ENCODE assay signal across 10 cellular contexts in the genomic region with DNA sequence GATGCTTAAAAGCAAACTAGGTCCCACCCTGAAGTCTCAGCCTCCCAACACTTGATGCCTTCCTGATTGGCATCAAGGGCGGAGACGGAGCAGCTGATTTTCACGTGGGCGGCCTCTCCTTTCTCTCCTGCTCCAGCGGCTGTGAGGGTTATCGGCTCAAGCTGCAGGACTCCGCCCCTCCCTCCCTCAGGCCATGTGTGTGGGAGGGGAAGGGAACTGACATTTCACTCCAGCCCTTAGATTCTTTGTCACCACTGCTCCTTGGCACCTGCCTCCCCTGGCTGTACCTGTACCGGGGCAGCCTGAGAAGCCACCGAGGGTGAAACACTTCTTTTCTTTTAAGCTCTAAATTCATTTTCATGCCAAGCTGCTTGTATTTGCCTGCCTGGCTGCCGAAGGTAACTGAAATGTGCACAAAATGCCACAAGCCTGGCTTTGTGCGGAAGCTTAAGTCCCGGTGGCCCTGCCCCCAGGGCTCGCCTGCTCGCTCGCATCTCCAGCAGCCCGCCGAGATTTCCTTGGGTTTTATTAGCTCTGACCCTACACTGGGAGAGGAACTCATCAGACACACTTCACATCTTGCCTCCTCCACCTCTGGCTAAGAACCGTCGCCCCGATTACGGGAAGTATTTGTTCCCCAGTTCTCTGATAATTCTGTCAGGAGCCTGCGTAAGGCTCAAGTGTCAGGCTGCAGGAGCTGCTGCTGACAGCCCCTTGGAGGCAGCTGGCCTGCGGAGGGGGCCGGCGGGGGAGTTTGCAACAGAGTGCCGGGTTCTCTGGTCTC. TPM values are rescaled to one million over a fixed set of nuclear protein-coding genes. Genes with fewer than 3 reads are reported as not detected.
DNase-seq lines count a peak whose midpoint lies in the region; ATAC-seq, FAIRE-seq and TF ChIP-seq lines count a peak whose summit lies in the region.
"Had no signal": no experiment of that assay in that cellular context is flagged by ENCODE, and none has a peak within 500 bp of the region (broad histone marks: within the 10 kb centered on the region; RNA-seq: fewer than 3 reads in every experiment).

No MANE protein-coding gene starts in this region.

- peaks cover 26% of the 10 kb centered on the region for H3K4me1 Mint-ChIP-seq in astrocyte (ENCODE audit: low read depth, unreplicated experiment)

- H3K4me3 ChIP-seq in astrocyte (ENCODE audit: insufficient read depth, low read depth, low read length) (no peak overlapping the region), stomach (peak overlapping the region; percentile 12 to 32 (median 18))
- H3K4me3 ChIP-seq: adrenal gland had no signal

- H3K9me3 Mint-ChIP-seq in astrocyte (ENCODE audit: unreplicated experiment): peaks cover 6% of the 10 kb centered on the region

- no peak for FAIRE-seq in astrocyte (lab: Jason Lieb, UNC)

- no peak overlapping the region for H3K9ac ChIP-seq in astrocyte (ENCODE audit: low read length)

- no peak for TF ChIP-seq EP300 in stomach (IDR thresholded peaks at IDR 0.05)

- H2AFZ ChIP-seq in astrocyte (ENCODE audit: low read depth, low read length): no peak overlapping the region

- peak overlapping the region; percentile 70 for H3K4me2 ChIP-seq in astrocyte (ENCODE audit: low read length)

- intact Hi-C loops in stomach (cut with DNase I; ENCODE audit: low total_unique reads): loop anchor here (5.0 kb wide), 1 partner anchor 77 kb away; no protein-coding TSS in a partner anchor

- H3K4me1 ChIP-seq in astrocyte (ENCODE audit: insufficient read depth, low read length): peaks cover 18% of the 10 kb centered on the region
- H3K4me1 ChIP-seq in stomach: peaks cover 0 to 47% (median 21%) of the 10 kb centered on the region in 4 donors

- H4K20me1 ChIP-seq in astrocyte (ENCODE audit: insufficient read depth, low read length): no peaks in the 10 kb centered on the region

- 13 to 41% (median 25%) methylated on average over 25 to 26 of the region's 26 CpGs for WGBS in stomach, 5 donors

- no peaks in the 10 kb centered on the region for H3K79me2 ChIP-seq in astrocyte (ENCODE audit: insufficient read depth, low read length)

- ATAC-seq in HG02642 (IDR thresholded peaks at IDR 0.05; ENCODE audit: poor library complexity, unreplicated experiment) (no peak), HG03354 (IDR thresholded peaks at IDR 0.05; ENCODE audit: poor library complexity, severe bottlenecking, unreplicated experiment) (no peak), HG02981 (IDR thresholded peaks at IDR 0.05; ENCODE audit: unreplicated experiment) (no peak), GM19395 (IDR thresholded peaks at IDR 0.05; ENCODE audit: unreplicated experiment) (no peak)
- ATAC-seq: stimulated activated memory B cell treated with anti-CD40 and anti-IgM and Interleukin-4, amounts not matched to agents 10 μg/mL and 1 μg/mL and 100 μg/mL, for 72 hours had no signal

- DNase-seq in NCI-H128 (lab: John Stamatoyannopoulos, UW; ENCODE audit: unreplicated experiment) (peak; percentile 25), astrocyte (ENCODE audit: low read depth) (no peak), islet precursor cell (peak; percentile 92), stomach (peak; percentile 80)

- no peak for TF ChIP-seq POLR2A in stomach (IDR thresholded peaks at IDR 0.05)

- H3K36me3 ChIP-seq in astrocyte (ENCODE audit: insufficient read depth, low read length) (no peaks in the 10 kb centered on the region), stomach (peaks cover 0 to 11% (median 5%) of the 10 kb centered on the region in 4 donors)
- H3K36me3 ChIP-seq: adrenal gland had no signal

- H3K27ac ChIP-seq in astrocyte (ENCODE audit: low read depth, low read length) (no peak overlapping the region), stomach (peak overlapping the region in 2 of 5 donors; percentile 12 to 55)
- H3K27ac ChIP-seq: adrenal gland had no signal

- TF ChIP-seq CTCF in astrocyte (IDR thresholded peaks at IDR 0.05; ENCODE audit: insufficient read depth, low read depth, low read length) (no peak), stomach (IDR thresholded peaks at IDR 0.05) (no peak)

- H3K4me3 Mint-ChIP-seq in astrocyte (ENCODE audit: unreplicated experiment): peak overlapping the region; percentile 47
- H3K4me3 Mint-ChIP-seq: stimulated activated memory B cell treated with anti-CD40 and anti-IgM and Interleukin-4, amounts not matched to agents 10 μg/mL and 1 μg/mL and 100 μg/mL, for 72 hours had no signal

- H3K27me3 Mint-ChIP-seq in astrocyte (ENCODE audit: low read depth, unreplicated experiment): peaks cover 22% of the 10 kb centered on the region
- H3K27me3 Mint-ChIP-seq: stimulated activated memory B cell treated with anti-CD40 and anti-IgM and Interleukin-4, amounts not matched to agents 10 μg/mL and 1 μg/mL and 100 μg/mL, for 72 hours had no signal

- no peaks in the 10 kb centered on the region for H3K9me3 ChIP-seq in astrocyte (ENCODE audit: insufficient read depth, low read depth, low read length)
- peaks cover 0 to 6% (median 0%) of the 10 kb centered on the region in 4 donors for H3K9me3 ChIP-seq in stomach
- H3K9me3 ChIP-seq: adrenal gland had no signal

- H3K27me3 ChIP-seq in astrocyte (ENCODE audit: insufficient read depth, low read length): no peaks in the 10 kb centered on the region
- H3K27me3 ChIP-seq in stomach: no peaks in the 10 kb centered on the region
- H3K27me3 ChIP-seq: adrenal gland had no signal

- peak overlapping the region; percentile 4 for H3K27ac Mint-ChIP-seq in astrocyte (ENCODE audit: unreplicated experiment)
- H3K27ac Mint-ChIP-seq: stimulated activated memory B cell treated with anti-CD40 and anti-IgM and Interleukin-4, amounts not matched to agents 10 μg/mL and 1 μg/mL and 100 μg/mL, for 72 hours had no signal

- peaks cover 7% of the 10 kb centered on the region for H3K36me3 Mint-ChIP-seq in astrocyte (ENCODE audit: low read depth, unreplicated experiment)

RNA-seq across cellular contexts. Expression of a gene that starts 9.6 kb away (rescaled TPM):
- total RNA-seq in astrocyte: 0.11 and 0.29 TPM in 2 replicates
- total RNA-seq in stomach: 10 to 100 TPM in 2 of 5 donors, 1 to 10 TPM in 2, not detected in 1; 1.2 to 15.9 (median 6.7) TPM
- polyA plus RNA-seq in stomach: 1 to 10 TPM; 1.5 to 2.4 (median 1.7) TPM

RNA-seq across cellular contexts. Expression of a gene that starts 25.8 kb away (rescaled TPM):
- total RNA-seq in astrocyte: 34.7 and 36.6 TPM in 2 replicates
- 10 to 100 TPM in 2 of 5 donors, 1 to 10 TPM in 1, under 1 TPM in 1, not detected in 1; 0.87 to 19.6 (median 7.8) TPM for total RNA-seq in stomach
- 10 to 100 TPM; 17.1 to 33.7 (median 18.4) TPM for polyA plus RNA-seq in stomach

RNA-seq across cellular contexts. Expression of a gene that starts 36.9 kb away (rescaled TPM):
- total RNA-seq in astrocyte (37.8 and 42.3 TPM in 2 replicates), stomach (10 to 100 TPM; 14.6 to 47.2 (median 37.9) TPM)
- polyA plus RNA-seq in stomach: 10 to 100 TPM in 2 of 3 donors, 1 to 10 TPM in 1; 7.0 to 12.0 (median 11.4) TPM
